Comparison of ENCODE assay signal across 10 cellular contexts in genomic region chr1:242462867-242463266, GRCh38.
"Had no signal": no experiment of that assay in that cellular context is flagged by ENCODE, and none has a peak within 500 bp of the region (broad histone marks: within the 10 kb centered on the region; RNA-seq: fewer than 3 reads in every experiment).

No MANE protein-coding gene starts in this region.

- H3K4me2 ChIP-seq: GM23338 had no signal

- DNase-seq: GM23248, GOT3, H7, H9, HCEC 1CT, HFFc6 had no signal

- FAIRE-seq: H54 had no signal

- H3K4me1 ChIP-seq: HAP-1 had no signal

- H3K36me3 ChIP-seq: HAP-1 had no signal

- H3K4me3 ChIP-seq: GM23248, GM23338, HAP-1 had no signal

- H3K27ac ChIP-seq: GM23248 had no signal

- H3K9me3 ChIP-seq: HAP-1 had no signal

- ATAC-seq: GM23338, HCT116 had no signal

- H2AFZ ChIP-seq: GM23248, GM23338 had no signal

- H3K9ac ChIP-seq: GM23248 had no signal
